Comparison of ENCODE assay signal across 18 cellular contexts in the genomic region with DNA sequence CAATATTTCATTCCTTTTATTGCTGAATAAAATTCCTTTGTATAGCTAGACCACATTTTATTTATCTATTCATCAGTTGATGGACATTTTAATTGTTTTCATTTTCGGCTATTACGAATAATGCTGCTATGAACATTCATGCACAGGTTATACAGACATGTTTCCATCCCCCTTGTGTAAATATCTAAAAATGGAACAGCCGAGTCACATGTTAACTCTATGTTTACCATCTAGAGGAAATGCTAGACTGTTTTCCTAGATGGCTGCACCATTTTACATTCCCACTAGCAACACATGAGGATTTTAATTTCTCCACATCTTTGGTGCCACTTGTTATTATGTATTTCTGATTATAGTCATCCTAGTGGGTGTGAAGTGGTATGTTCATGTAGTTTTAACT. TPM values are rescaled to one million over a fixed set of nuclear protein-coding genes. Genes with fewer than 3 reads are reported as not detected.
DNase-seq lines count a peak whose midpoint lies in the region; ATAC-seq, FAIRE-seq and TF ChIP-seq lines count a peak whose summit lies in the region.
"Had no signal": no experiment of that assay in that cellular context is flagged by ENCODE, and none has a peak within 500 bp of the region (broad histone marks: within the 10 kb centered on the region; RNA-seq: fewer than 3 reads in every experiment).

No MANE protein-coding gene starts in this region.

- H3K9me1 ChIP-seq in endothelial cell of umbilical vein (replicated peaks; ENCODE audit: control insufficient read depth, extremely low read depth, insufficient read depth, low read length) = no peaks in the 10 kb centered on the region

- no peaks in the 10 kb centered on the region for H3K36me3 ChIP-seq in HEK293 (ENCODE audit: control insufficient read depth in 2 of 2, insufficient read depth in 1 of 2, low read length in 2 of 2)
- no peaks in the 10 kb centered on the region for H3K36me3 ChIP-seq in OCI-LY7 (ENCODE audit: insufficient read depth, low read length)
- no peaks in the 10 kb centered on the region for H3K36me3 ChIP-seq in endothelial cell of umbilical vein (ENCODE audit: control insufficient read depth in 2 of 2, extremely low read depth in 1 of 2, insufficient read depth in 2 of 2, low read length in 2 of 2)
- no peaks in the 10 kb centered on the region for H3K36me3 ChIP-seq in thyroid gland
- H3K36me3 ChIP-seq: BE2C had no signal

- CTCF ChIA-PET in HEK293 (lab: Yijun Ruan, JAX) (no interaction called here), OCI-LY7 (lab: Charles Lee; ENCODE audit: unreplicated experiment) (no interaction called here), endothelial cell of umbilical vein (lab: Charles Lee) (no interaction called here)

- H3K4me2 ChIP-seq in OCI-LY7 (ENCODE audit: low read length) = no peak overlapping the region
- H3K4me2 ChIP-seq in endothelial cell of umbilical vein (ENCODE audit: insufficient read depth, low read length) = no peak overlapping the region
- H3K4me2 ChIP-seq: GM23338 had no signal

- H3K27me3 ChIP-seq in endothelial cell of umbilical vein (ENCODE audit: control insufficient read depth in 2 of 2, insufficient read depth in 2 of 2, low read length in 2 of 2) (no peaks in the 10 kb centered on the region), thyroid gland (no peaks in the 10 kb centered on the region)
- H3K27me3 ChIP-seq: BE2C had no signal

- no peaks in the 10 kb centered on the region for H3K79me2 ChIP-seq in OCI-LY7 (ENCODE audit: insufficient read depth, low read depth, low read length)
- no peaks in the 10 kb centered on the region for H3K79me2 ChIP-seq in endothelial cell of umbilical vein (ENCODE audit: control insufficient read depth, insufficient read depth, low read length)

- BruUV-seq in OCI-LY7 (replicated peaks; lab: Mats Ljungman, UMichigan) = TSS peak; percentile 32
- no TSS peak for BruUV-seq in endothelial cell of umbilical vein (replicated peaks; lab: Mats Ljungman, UMichigan)

- no peak for ATAC-seq in HG03139 (IDR thresholded peaks at IDR 0.05; ENCODE audit: unreplicated experiment)
- no peak for ATAC-seq in GM18873 (IDR thresholded peaks at IDR 0.05; ENCODE audit: low FRiP score, unreplicated experiment)
- ATAC-seq: GM23338, HCT116 had no signal

- H3K9me3 ChIP-seq in HEK293 (ENCODE audit: control insufficient read depth, insufficient read depth, low read depth, low read length) (no peaks in the 10 kb centered on the region), OCI-LY7 (ENCODE audit: low read length) (no peaks in the 10 kb centered on the region), endothelial cell of umbilical vein (replicated peaks; ENCODE audit: control insufficient read depth, insufficient read depth, low read length) (no peaks in the 10 kb centered on the region), thyroid gland (no peaks in the 10 kb centered on the region)
- H3K9me3 ChIP-seq: BE2C, Caco-2 had no signal

- H3K27ac ChIP-seq in HEK293 (ENCODE audit: extremely low read depth, low read depth, low read length) (no peak overlapping the region), OCI-LY7 (ENCODE audit: low read depth, low read length, poor library complexity, severe bottlenecking) (no peak overlapping the region), endothelial cell of umbilical vein (ENCODE audit: insufficient read depth, low read depth, low read length) (no peak overlapping the region), thyroid gland (no peak overlapping the region)
- H3K27ac ChIP-seq: HL-60 had no signal

- H3K4me1 ChIP-seq in HEK293 (ENCODE audit: control insufficient read depth, insufficient read depth, low read length) (peaks cover 3% of the 10 kb centered on the region; the same call in 1 of the 2 replicates), OCI-LY7 (ENCODE audit: insufficient read depth, low read length, poor library complexity, severe bottlenecking) (no peaks in the 10 kb centered on the region), endothelial cell of umbilical vein (ENCODE audit: control insufficient read depth, extremely low read depth, insufficient read depth, low read length) (no peaks in the 10 kb centered on the region), thyroid gland (peaks cover 0 to 12% of the 10 kb centered on the region in 2 donors)
- H3K4me1 ChIP-seq: BE2C, Caco-2 had no signal

- TF ChIP-seq POLR2A in endothelial cell of umbilical vein (IDR thresholded peaks at IDR 0.05; ENCODE audit: low read depth, low read length) = no peak
- TF ChIP-seq POLR2A in thyroid gland (IDR thresholded peaks at IDR 0.05) = no peak

- H3K9me2 ChIP-seq in OCI-LY7 (ENCODE audit: insufficient read depth, low read length) = no peaks in the 10 kb centered on the region

- POLR2A ChIA-PET in HEK293 (lab: Yijun Ruan, JAX) (no interaction called here), OCI-LY7 (lab: Charles Lee) (interaction anchor here (0.7 kb wide), 1 partner anchor 235 kb away, joined by 8 read pairs; no protein-coding TSS in a partner anchor), endothelial cell of umbilical vein (lab: Charles Lee) (no interaction called here)

- H4K20me1 ChIP-seq in OCI-LY7 (ENCODE audit: insufficient read depth, low read length) (no peaks in the 10 kb centered on the region), endothelial cell of umbilical vein (replicated peaks; ENCODE audit: control insufficient read depth, extremely low read depth, insufficient read depth, low read length) (peaks cover 4% of the 10 kb centered on the region)

- no peak overlapping the region for H3K9ac ChIP-seq in endothelial cell of umbilical vein (replicated peaks; ENCODE audit: extremely low read depth, insufficient read depth, low read length)

- H2AFZ ChIP-seq in OCI-LY7 (ENCODE audit: low read length) (no peak overlapping the region), endothelial cell of umbilical vein (ENCODE audit: low read depth, low read length) (no peak overlapping the region)
- H2AFZ ChIP-seq: GM23338 had no signal

- dilution Hi-C loops in endothelial cell of umbilical vein (cut with MboI; ENCODE audit: extremely low pct_ligation_motif_present, low sequenced_read_pairs) = no loop called here

- DNase-seq in OCI-LY7 (ENCODE audit: low spot score) = no peak
- DNase-seq in endothelial cell of umbilical vein (ENCODE audit: low read depth, low spot score) = no peak
- no peak for DNase-seq in MV-4-11 (lab: John Stamatoyannopoulos, UW)
- no peak for DNase-seq in thyroid gland
- DNase-seq: ACHN; BE2C; Caco-2; CD4-positive, CD25-positive, alpha-beta regulatory T cell; GDM1; H7 had no signal

- WGBS in thyroid gland, 2 donors = 72 to 83% methylated on average over 3 of the region's 3 CpGs

- peak; percentile 47 for FAIRE-seq in endothelial cell of umbilical vein (lab: Jason Lieb, UNC)
- FAIRE-seq: A204.1, D721Med had no signal

- intact Hi-C loops in OCI-LY7 (cut with micrococcal nuclease; ENCODE audit: unreplicated experiment) = no loop called here
- intact Hi-C loops in endothelial cell of umbilical vein (cut with micrococcal nuclease) = no loop called here
- intact Hi-C loops in thyroid gland (cut with DNase I) = no loop called here

- H3K4me3 ChIP-seq in HEK293 (ENCODE audit: low read depth, low read length) (no peak overlapping the region), OCI-LY7 (ENCODE audit: low read depth, low read length, poor library complexity, severe bottlenecking) (no peak overlapping the region), endothelial cell of umbilical vein (replicated peaks in 1 of 3; ENCODE audit: insufficient read depth in 1 of 3, low read depth in 1 of 3, low read length in 3 of 3) (no peak overlapping the region), thyroid gland (replicated peaks in 1 of 3) (no peak overlapping the region)
- H3K4me3 ChIP-seq: GM23338 had no signal

- TF ChIP-seq CTCF in HEK293 (tag by site-specific recombination; IDR thresholded peaks at IDR 0.05) = no peak
- no peak for TF ChIP-seq CTCF in OCI-LY7 (conservative IDR thresholded peaks at IDR 0.05; ENCODE audit: low read length)
- TF ChIP-seq CTCF in endothelial cell of umbilical vein (IDR thresholded peaks at IDR 0.05; ENCODE audit: extremely low read depth in 1 of 2, insufficient read depth in 1 of 2, low read depth in 1 of 2, low read length in 2 of 2) = no peak
- no peak for TF ChIP-seq CTCF in thyroid gland (IDR thresholded peaks at IDR 0.05)

TF ChIP-seq in HEK293, 187 proteins besides CTCF, POLR2A, EP300 and RAD21 (continues in another document):
- TF ChIP-seq ZNF2 (tag by site-specific recombination; IDR thresholded peaks at IDR 0.05) = no peak
- TF ChIP-seq ZNF10 (tag by site-specific recombination; IDR thresholded peaks at IDR 0.05) = peak; percentile 83

TF ChIP-seq in endothelial cell of umbilical vein, 7 proteins besides CTCF, POLR2A, EP300 and RAD21:
- TF ChIP-seq POLR2AphosphoS5 (IDR thresholded peaks at IDR 0.05; ENCODE audit: insufficient read depth, low read depth, low read length) (no peak), FOS (IDR thresholded peaks at IDR 0.05; ENCODE audit: borderline replicate concordance, insufficient read depth, low read length) (no peak), EZH2 (IDR thresholded peaks at IDR 0.05; ENCODE audit: borderline replicate concordance, low read depth, low read length, severe bottlenecking) (no peak), JUN (IDR thresholded peaks at IDR 0.05; ENCODE audit: borderline replicate concordance, insufficient read depth, insufficient read length, low read depth) (no peak), GATA2 (IDR thresholded peaks at IDR 0.05; ENCODE audit: insufficient read depth, insufficient read length, low read depth, low read length) (no peak), MYC (IDR thresholded peaks at IDR 0.05; ENCODE audit: low read depth, low read length) (no peak)
- TF ChIP-seq, protein P1, sequence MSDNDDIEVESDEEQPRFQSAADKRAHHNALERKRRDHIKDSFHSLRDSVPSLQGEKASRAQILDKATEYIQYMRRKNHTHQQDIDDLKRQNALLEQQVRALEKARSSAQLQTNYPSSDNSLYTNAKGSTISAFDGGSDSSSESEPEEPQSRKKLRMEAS (IDR thresholded peaks at IDR 0.05; ENCODE audit: insufficient read depth, insufficient read length) = no peak

RNA-seq across cellular contexts. Expression of gene HECTD4, which starts 49.2 kb away (rescaled TPM):
- total RNA-seq in OCI-LY7 (2014; rRNA removed; shearing (Covaris generic)) = 18.1 and 34.5 TPM in 2 replicates
- total RNA-seq in OCI-LY7 (2022) (62.4 and 67.7 TPM in 2 replicates), endothelial cell of umbilical vein (38.8 and 47.7 TPM in 2 replicates), thyroid gland (100 to 1,000 TPM in 1 of 4 donors, 10 to 100 TPM in 3; 68.5 to 115 (median 79.6) TPM)
- polyA plus RNA-seq in endothelial cell of umbilical vein = 9.7 and 11.1 TPM in 2 replicates
- 8.8 and 10.2 TPM in 2 replicates for polyA plus RNA-seq in endothelial cell of umbilical vein (2011; cell fraction: cytosol; rRNA removed)
- polyA plus RNA-seq in endothelial cell of umbilical vein (2011; cell fraction: nucleus; rRNA removed) = 58.1 and 58.5 TPM in 2 replicates
- 18.0 and 23.4 TPM in 2 replicates for polyA plus RNA-seq in endothelial cell of umbilical vein (2012)
- 55.3 and 58.0 TPM in 2 replicates for polyA minus RNA-seq in endothelial cell of umbilical vein
- 19.2 TPM for polyA minus RNA-seq in endothelial cell of umbilical vein (2011; cell fraction: cytosol; rRNA and poly(A)+ RNA removed)
- polyA minus RNA-seq in endothelial cell of umbilical vein (2011; cell fraction: nucleus; rRNA and poly(A)+ RNA removed) = 97.5 and 125 TPM in 2 replicates
